11 cellular contexts compared by ENCODE assay signal in genomic region chr17:82860606-82861392, GRCh38. TPM values are rescaled to one million over a fixed set of nuclear protein-coding genes. Genes with fewer than 3 reads are reported as not detected.
DNase-seq lines count a peak whose midpoint lies in the region; ATAC-seq, FAIRE-seq and TF ChIP-seq lines count a peak whose summit lies in the region.
"Had no signal": no experiment of that assay in that cellular context is flagged by ENCODE, and none has a peak within 500 bp of the region (broad histone marks: within the 10 kb centered on the region; RNA-seq: fewer than 3 reads in every experiment).

No MANE protein-coding gene starts in this region.

- peak overlapping the region; percentile 81 for H3K14ac ChIP-seq in IMR-90 (replicated peaks; ENCODE audit: low read depth, low read length)

- peaks cover 30% of the 10 kb centered on the region for H3K9me1 ChIP-seq in IMR-90 (ENCODE audit: insufficient read depth, low read length)

- H2AK9ac ChIP-seq in IMR-90 (replicated peaks; ENCODE audit: low read depth, low read length, poor library complexity): peak overlapping the region; percentile 94

- H3K27ac Mint-ChIP-seq in CD8-positive, alpha-beta T cell: peak overlapping the region; percentile 99

- no peak overlapping the region for H3K27ac ChIP-seq in CD8-positive, alpha-beta T cell (ENCODE audit: low read depth, low read length)
- H3K27ac ChIP-seq in IMR-90 (ENCODE audit: insufficient read depth, low read length) (no peak overlapping the region), GM12878 (ENCODE audit: control insufficient read depth, insufficient read depth) (peak overlapping the region; percentile 79), neutrophil (peak overlapping the region; percentile 86)
- H3K27ac ChIP-seq: neural progenitor cell had no signal

- intact Hi-C loops in CD8-positive, alpha-beta T cell (cut with DNase I, micrococcal nuclease): loop anchor here in 1 of 2 experiments (5.0 kb wide), 1 partner anchor 47 kb away; no protein-coding TSS in a partner anchor
- intact Hi-C loops in IMR-90 (cut with micrococcal nuclease): no loop called here
- intact Hi-C loops in GM12878 (cut with micrococcal nuclease; ENCODE audit: unreplicated experiment): loop anchor here (10.0 kb wide), 1 partner anchor 76 kb away; no protein-coding TSS in a partner anchor

- H4K8ac ChIP-seq in IMR-90 (ENCODE audit: low read depth in 2 of 2, low read length in 2 of 2): peak overlapping the region in 1 of 2 experiments; percentile 33; a peak in 1 of 4 replicates

- no peaks in the 10 kb centered on the region for H3K9me3 ChIP-seq in CD8-positive, alpha-beta T cell (ENCODE audit: low read length)
- H3K9me3 ChIP-seq in IMR-90 (ENCODE audit: control insufficient read depth, insufficient read depth, low read length) (no peaks in the 10 kb centered on the region), GM12878 (replicated peaks; ENCODE audit: control insufficient read depth, insufficient read depth, low read length) (no peaks in the 10 kb centered on the region), neutrophil (no peaks in the 10 kb centered on the region)

- H3K4me2 ChIP-seq in IMR-90 (ENCODE audit: low read depth, low read length) (no peak overlapping the region), GM12878 (ENCODE audit: control insufficient read depth, insufficient read depth) (peak overlapping the region; percentile 70)
- H3K4me2 ChIP-seq: neural progenitor cell had no signal

- SMC1A ChIA-PET in GM12878 (lab: Charles Lee; ENCODE audit: uncharacterized antibody, unreplicated experiment): interaction anchor here (0.6 to 3.1 kb wide), 7 partner anchors 9 to 285 kb away, joined by 3 to 15 read pairs (median 3); no protein-coding TSS in a partner anchor

- H2AFZ ChIP-seq in IMR-90 (replicated peaks; ENCODE audit: low read length, poor library complexity) (no peak overlapping the region), GM12878 (ENCODE audit: control insufficient read depth, low read depth, low read length) (no peak overlapping the region)
- H2AFZ ChIP-seq: neural progenitor cell had no signal

- ATAC-seq in CD8-positive, alpha-beta T cell: no peak
- ATAC-seq in IMR-90 (ENCODE audit: low read depth): no peak
- ATAC-seq in GM12878: no peak
- ATAC-seq in GM18502 (IDR thresholded peaks at IDR 0.05; ENCODE audit: poor library complexity, unreplicated experiment): no peak

- H3K79me1 ChIP-seq in IMR-90 (ENCODE audit: low read depth in 1 of 2, low read length in 2 of 2): peaks cover 13 to 50% of the 10 kb centered on the region in 2 experiments

- H3K27me3 ChIP-seq in CD8-positive, alpha-beta T cell (ENCODE audit: insufficient read depth, low read length): no peaks in the 10 kb centered on the region
- no peaks in the 10 kb centered on the region for H3K27me3 ChIP-seq in IMR-90 (ENCODE audit: control insufficient read depth, insufficient read depth, low read length)
- H3K27me3 ChIP-seq in GM12878 (replicated peaks in 1 of 2; ENCODE audit: control insufficient read depth in 2 of 2, insufficient read depth in 2 of 2, low read length in 1 of 2): no peaks in the 10 kb centered on the region
- H3K27me3 ChIP-seq in neutrophil: no peaks in the 10 kb centered on the region
- H3K27me3 ChIP-seq: neural progenitor cell had no signal

- H3K4me1 ChIP-seq in CD8-positive, alpha-beta T cell (ENCODE audit: insufficient read depth, low read length): peaks cover 67% of the 10 kb centered on the region
- H3K4me1 ChIP-seq in IMR-90 (ENCODE audit: control insufficient read depth, insufficient read depth, low read length) (peaks cover 23% of the 10 kb centered on the region), GM12878 (ENCODE audit: control insufficient read depth, insufficient read depth, low read length) (peaks cover 61% of the 10 kb centered on the region), neutrophil (ENCODE audit: control insufficient read depth in 1 of 2, insufficient read depth in 1 of 2, low read depth in 1 of 2, low read length in 1 of 2) (peaks cover 26% of the 10 kb centered on the region in 2 experiments)

- H3K9me3 Mint-ChIP-seq in CD8-positive, alpha-beta T cell: no peaks in the 10 kb centered on the region

- no peak overlapping the region; the same call in 1 of the 2 replicates for H4K5ac ChIP-seq in IMR-90 (ENCODE audit: low read depth, low read length)

- TF ChIP-seq EP300 in GM12878 (IDR thresholded peaks at IDR 0.05; ENCODE audit: borderline replicate concordance in 1 of 2, control insufficient read depth in 1 of 2, low read depth in 2 of 2, low read length in 2 of 2): 0 out of 4 replicates have a peak, but pooled peaks of 1 of the 2 experiments have one; percentile 31

- peak overlapping the region; percentile 51; the same call in 1 of the 2 replicates for H2BK120ac ChIP-seq in IMR-90 (ENCODE audit: low read depth, low read length)

- BruUV-seq in IMR-90 (replicated peaks; lab: Mats Ljungman, UMichigan) (no TSS peak), GM12878 (replicated peaks; lab: Mats Ljungman, UMichigan) (no TSS peak)

- H3K27me3 Mint-ChIP-seq in CD8-positive, alpha-beta T cell (ENCODE audit: low read depth): no peaks in the 10 kb centered on the region

- 92% methylated on average over 18 of the region's 42 CpGs; no CpG with 5 or more reads in 1 of the 2 experiments for WGBS in IMR-90 (ENCODE audit: extremely low coverage in 2 of 2, insufficient read length in 1 of 2), 2 experiments
- WGBS in GM12878 (ENCODE audit: insufficient coverage, insufficient replicate concordance, low lambda C conversion rate, missing lambda C conversion rate): 72% methylated on average over 39 of the region's 42 CpGs

- no peak for TF ChIP-seq CTCF in CD8-positive, alpha-beta T cell (IDR thresholded peaks at IDR 0.05)
- TF ChIP-seq CTCF in IMR-90 (conservative IDR thresholded peaks at IDR 0.05; ENCODE audit: low read depth, low read length) (no peak), GM12878 (IDR thresholded peaks at IDR 0.05 in 2 of 3, conservative IDR thresholded peaks at IDR 0.05 in 1 of 3; ENCODE audit: control insufficient read depth in 2 of 3, extremely low read depth in 1 of 3, insufficient read depth in 1 of 3, low read depth in 3 of 3, low read length in 3 of 3) (no peak), neutrophil (IDR thresholded peaks at IDR 0.05) (no peak)

- no peak overlapping the region for H3K9ac ChIP-seq in IMR-90 (ENCODE audit: low read depth, low read length)
- peak overlapping the region; percentile 58 for H3K9ac ChIP-seq in GM12878 (ENCODE audit: control insufficient read depth, insufficient read depth, low read length)
- H3K9ac ChIP-seq: neural progenitor cell had no signal

- no peak for FAIRE-seq in GM12878 (lab: Jason Lieb, UNC)

- CTCF ChIA-PET in CD8-positive, alpha-beta T cell (lab: Charles Lee): interaction anchor here (1.0 to 2.1 kb wide), 4 partner anchors 11 to 79 kb away, joined by 3 to 8 read pairs (median 3); no protein-coding TSS in a partner anchor
- CTCF ChIA-PET in IMR-90 (lab: Yijun Ruan, JAX): no interaction called here
- CTCF ChIA-PET in GM12878 (lab: Yijun Ruan, JAX): interaction anchor here (0.6 to 2.5 kb wide), 5 partner anchors 11 to 286 kb away, joined by 3 to 11 read pairs (median 6); no protein-coding TSS in a partner anchor

- TF ChIP-seq POLR2A in IMR-90 (IDR thresholded peaks at IDR 0.05; ENCODE audit: low read depth, low read length): no peak
- no peak for TF ChIP-seq POLR2A in GM12878 (IDR thresholded peaks at IDR 0.05; ENCODE audit: low read depth, low read length)

- H3K79me2 ChIP-seq in GM12878 (ENCODE audit: control insufficient read depth, insufficient read depth, low read length): peaks cover 40% of the 10 kb centered on the region

- H3K4me3 ChIP-seq in CD8-positive, alpha-beta T cell (ENCODE audit: low read depth, low read length): peak overlapping the region; percentile 34
- H3K4me3 ChIP-seq in IMR-90 (ENCODE audit: insufficient read depth, low read depth, low read length): no peak overlapping the region
- H3K4me3 ChIP-seq in GM12878: peak overlapping the region; percentile 62
- peak overlapping the region; percentile 51 to 52 for H3K4me3 ChIP-seq in neutrophil (ENCODE audit: low read depth in 1 of 2, low read length in 1 of 2)
- H3K4me3 ChIP-seq: neural progenitor cell had no signal

- no peak overlapping the region for H3K18ac ChIP-seq in IMR-90 (ENCODE audit: low read depth, low read length)

- no peak overlapping the region for H3K56ac ChIP-seq in IMR-90 (ENCODE audit: extremely low read depth, insufficient read depth, low read length)

- H4K20me1 ChIP-seq in IMR-90 (ENCODE audit: insufficient read depth, low read length) (peaks cover 5% of the 10 kb centered on the region), GM12878 (ENCODE audit: control insufficient read depth, insufficient read depth) (no peaks in the 10 kb centered on the region)

- H2BK15ac ChIP-seq in IMR-90 (ENCODE audit: low read depth, low read length): no peak overlapping the region

- H2BK20ac ChIP-seq in IMR-90 (ENCODE audit: low read depth, low read length): no peak overlapping the region

- peak overlapping the region; percentile 75; the same call in 1 of the 2 replicates for H2AK5ac ChIP-seq in IMR-90 (ENCODE audit: low read depth, low read length)

- peaks cover 6% of the 10 kb centered on the region for H3K36me3 Mint-ChIP-seq in CD8-positive, alpha-beta T cell

- H3K4me3 Mint-ChIP-seq in CD8-positive, alpha-beta T cell: peak overlapping the region; percentile 81
- H3K4me3 Mint-ChIP-seq: neural progenitor cell had no signal

- H3K4me1 Mint-ChIP-seq in CD8-positive, alpha-beta T cell (ENCODE audit: low read depth): peaks cover 65% of the 10 kb centered on the region

- RAD21 ChIA-PET in GM12878 (lab: Charles Lee; ENCODE audit: unreplicated experiment): interaction anchor here (0.9 to 4.8 kb wide), 4 partner anchors 10 to 80 kb away, joined by 3 to 30 read pairs (median 5); no protein-coding TSS in a partner anchor

- POLR2A ChIA-PET in CD8-positive, alpha-beta T cell (lab: Charles Lee): interaction anchor here (0.6 to 0.7 kb wide), 2 partner anchors 22 to 46 kb away, joined by 3 read pairs; no protein-coding TSS in a partner anchor
- POLR2A ChIA-PET in IMR-90 (lab: Charles Lee; ENCODE audit: unreplicated experiment): interaction anchor here (0.7 kb wide), 1 partner anchor 28 kb away, joined by 6 read pairs; no protein-coding TSS in a partner anchor
- POLR2A ChIA-PET in GM12878 (lab: Charles Lee): interaction anchor here (0.7 to 3.1 kb wide), 4 partner anchors 7 to 79 kb away, joined by 3 to 17 read pairs (median 4); no protein-coding TSS in a partner anchor

- no peaks in the 10 kb centered on the region for H3K36me3 ChIP-seq in CD8-positive, alpha-beta T cell (ENCODE audit: insufficient read depth, low read length)
- H3K36me3 ChIP-seq in IMR-90 (ENCODE audit: control insufficient read depth, insufficient read depth, low read length) (no peaks in the 10 kb centered on the region), GM12878 (ENCODE audit: control insufficient read depth in 2 of 2, insufficient read depth in 2 of 2, low read length in 1 of 2) (no peaks in the 10 kb centered on the region; a peak in 1 of 4 replicates), neutrophil (no peaks in the 10 kb centered on the region)
- H3K36me3 ChIP-seq: neural progenitor cell had no signal

- no peak for DNase-seq in CD8-positive, alpha-beta T cell
- DNase-seq in IMR-90 (no peak), GM12878 (ENCODE audit: low read depth, low spot score) (no peak), ureter (ENCODE audit: low spot score) (no peak), DMS 273 (lab: John Stamatoyannopoulos, UW; ENCODE audit: unreplicated experiment) (no peak), NCI-H1694 treated with DMSO at 0.1 percent for 48 hours (lab: John Stamatoyannopoulos, UW) (no peak)
- DNase-seq: DMS153, NCI-H82 had no signal

- TF ChIP-seq RAD21 in IMR-90 (IDR thresholded peaks at IDR 0.05; ENCODE audit: low read length): no peak
- TF ChIP-seq RAD21 in GM12878 (IDR thresholded peaks at IDR 0.05; ENCODE audit: insufficient read depth, low read depth, low read length): no peak

- peak overlapping the region; percentile 82; the same call in 1 of the 2 replicates for H4K91ac ChIP-seq in IMR-90 (ENCODE audit: insufficient read depth, low read depth, low read length)

- no peak overlapping the region for H3K23ac ChIP-seq in IMR-90 (ENCODE audit: low read depth, low read length)

- peak overlapping the region; percentile 92 for H3K4ac ChIP-seq in IMR-90 (ENCODE audit: low read depth, low read length)

- dilution Hi-C loops in IMR-90 (cut with HindIII; ENCODE audit: low sequenced_read_pairs, unreplicated experiment): no loop called here

- peak overlapping the region; percentile 83 for H2BK5ac ChIP-seq in IMR-90 (ENCODE audit: low read depth, low read length, poor library complexity, severe bottlenecking)

- in situ Hi-C loops in IMR-90 (cut with MboI; ENCODE audit: low sequenced_read_pairs): no loop called here
- in situ Hi-C loops in GM12878 (cut with MboI): no loop called here

RNA-seq across cellular contexts. Expression of gene ZNF750, which starts 21.0 kb away (rescaled TPM):
- not detected for total RNA-seq in CD8-positive, alpha-beta T cell
- total RNA-seq in IMR-90 (2012; rRNA removed) (not detected in 2 replicates), GM12878 (2014; rRNA removed) (not detected in 2 replicates), GM12878 (2014; rRNA removed; fragmentation: Illumina TruSeq; extraction: Trizol) (not detected in 2 replicates), GM12878 (2021) (not detected in 2 replicates), ureter (19.3 TPM)
- polyA plus RNA-seq in IMR-90 (2012; rRNA removed) (not detected in 2 replicates), GM12878 (2011; rRNA removed) (not detected in 2 replicates), GM12878 (2014; fragmentation: Illumina TruSeq; extraction: Trizol) (not detected in 2 replicates), GM12878 (2014; fragmentation: Nextera tagmentation; extraction: Ambion mirVana) (not detected), GM12878 (2014; rRNA removed) (not detected in 2 replicates), GM12878 (2016; fragmentation: Nextera tagmentation; extraction: Ambion mirVana) (under 1 TPM in 1 of 2 experiments, not detected in 1; 0.06 TPM)
- not detected in 2 replicates for polyA plus RNA-seq in IMR-90 (2012; cell fraction: cytosol; rRNA removed)
- 0.07 TPM in 1 of 2 replicates, not detected in the other for polyA plus RNA-seq in IMR-90 (2012; cell fraction: nucleus; rRNA removed; ENCODE audit: low replicate concordance)
- total RNA-seq in GM12878 (2013; cell fraction: nucleolus; rRNA removed): not detected in 2 replicates
- 0.08 TPM for polyA plus RNA-seq in GM12878 (2011; ENCODE audit: low read depth)
- not detected in 2 replicates for polyA plus RNA-seq in GM12878 (2011; cell fraction: cytosol; rRNA removed)
- not detected in 2 replicates for polyA plus RNA-seq in GM12878 (2011; cell fraction: nucleus; rRNA removed)
- polyA plus RNA-seq in GM12878 (2012): 0.03 and 0.11 TPM in 2 replicates
- not detected in 2 replicates for polyA minus RNA-seq in GM12878 (2011; rRNA and poly(A)+ RNA removed)
- not detected in 2 replicates for polyA minus RNA-seq in GM12878 (2011; cell fraction: cytosol; rRNA and poly(A)+ RNA removed)
- not detected in 2 replicates for polyA minus RNA-seq in GM12878 (2011; cell fraction: nucleus; rRNA and poly(A)+ RNA removed)

Comparison
In these comparisons a context has a peak if more than half of its experiments do, and no peak if none do; other contexts are left out.
1. H3K27ac ChIP-seq: peak in GM12878 (single experiment) and neutrophil (single experiment); none in CD8-positive, alpha-beta T cell (single experiment) and IMR-90 (single experiment).
2. RNA of gene ZNF750, which starts 21.0 kb away (total RNA-seq): 19.3 TPM in ureter (single experiment); not detected in CD8-positive, alpha-beta T cell, not detected in IMR-90 and not detected in GM12878; every median in the first group is over 10 times any median in the second.